ENCODE assay signal across 23 cellular contexts in the genomic region with DNA sequence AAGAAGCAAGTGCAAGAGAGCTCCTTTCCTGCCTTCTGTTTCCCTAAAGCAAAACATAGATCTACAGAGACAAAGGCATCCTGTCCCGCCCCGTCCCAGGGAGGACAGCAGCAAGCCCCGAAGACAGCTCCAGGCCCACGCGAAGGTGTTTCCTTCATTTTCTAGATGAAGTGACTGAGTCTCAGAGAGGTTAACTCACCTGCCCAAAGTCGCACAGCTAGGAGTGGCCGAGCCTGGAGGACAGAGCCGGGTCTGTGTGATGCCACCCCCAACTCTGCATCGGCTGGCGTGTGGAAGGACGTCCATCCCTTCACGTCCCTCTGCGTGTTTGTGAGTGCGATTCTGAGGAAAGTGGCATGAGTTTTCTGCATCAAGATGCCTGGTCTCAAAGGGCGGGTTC.
DNase-seq lines count a peak whose midpoint lies in the region; ATAC-seq, FAIRE-seq and TF ChIP-seq lines count a peak whose summit lies in the region.
"Had no signal": no experiment of that assay in that cellular context is flagged by ENCODE, and none has a peak within 500 bp of the region (broad histone marks: within the 10 kb centered on the region; RNA-seq: fewer than 3 reads in every experiment).

No MANE protein-coding gene starts in this region.

- no peaks in the 10 kb centered on the region; a peak in 1 of 8 replicates for H3K36me3 ChIP-seq in H1 (ENCODE audit: control insufficient read depth in 2 of 4, insufficient read depth in 4 of 4, low read length in 3 of 4)
- peaks cover 0 to 37% (median 0%) of the 10 kb centered on the region in 6 donors for H3K36me3 ChIP-seq in spleen

- POLR2A ChIA-PET in activated naive CD8-positive, alpha-beta T cell treated with anti-CD3 and anti-CD28 coated beads, Interleukin-2, amount 10 ng/mL, durations not matched to agents 7 days and 5 days (lab: Charles Lee), result interaction anchor here (1.0 kb wide), 1 partner anchor 26 kb away, joined by 4 read pairs; no protein-coding TSS in a partner anchor
- POLR2A ChIA-PET in WTC11 (lab: Charles Lee) (interaction anchor here (1.2 kb wide), 1 partner anchor 11 kb away, joined by 3 read pairs; no protein-coding TSS in a partner anchor), H1 (lab: Charles Lee; ENCODE audit: partially characterized antibody) (interaction anchor here (0.6 kb wide), 1 partner anchor 73 kb away, joined by 4 read pairs; no protein-coding TSS in a partner anchor)

- H3K4me2 ChIP-seq in H1 (ENCODE audit: insufficient read depth in 1 of 2, low read depth in 2 of 2, low read length in 2 of 2), result no peak overlapping the region
- H3K4me2 ChIP-seq: GM23338, KMS-11, PC-9 had no signal

- no peak for TF ChIP-seq RAD21 in H1 (IDR thresholded peaks at IDR 0.05 in 1 of 2, conservative IDR thresholded peaks at IDR 0.05 in 1 of 2; ENCODE audit: low read depth in 2 of 2, low read length in 2 of 2)

- H3K23me2 ChIP-seq in H1 (ENCODE audit: low read depth, low read length), result no peaks in the 10 kb centered on the region

- H3K27ac Mint-ChIP-seq in activated naive CD8-positive, alpha-beta T cell treated with anti-CD3 and anti-CD28 coated beads, Interleukin-2, amount 10 ng/mL, durations not matched to agents 7 days and 5 days, result peak overlapping the region; percentile 8
- H3K27ac Mint-ChIP-seq in activated naive CD8-positive, alpha-beta T cell treated with anti-CD3 and anti-CD28 coated beads for 36 hours, result no peak overlapping the region
- peak overlapping the region; percentile 14; the same call in 1 of the 2 replicates for H3K27ac Mint-ChIP-seq in WTC11
- H3K27ac Mint-ChIP-seq: stimulated activated naive CD8-positive, alpha-beta T cell treated with anti-CD3 and anti-CD28 coated beads, Interleukin-15, Interleukin-2, amounts not matched to agents 100 ng/mL and 50 ng/mL, for 24 hours had no signal

- H3K56ac ChIP-seq in H1 (replicated peaks; ENCODE audit: insufficient read length, low read depth, low read length), result no peak overlapping the region

- H3K4me1 Mint-ChIP-seq in activated naive CD8-positive, alpha-beta T cell treated with anti-CD3 and anti-CD28 coated beads, Interleukin-2, amount 10 ng/mL, durations not matched to agents 7 days and 5 days, result peaks cover 9% of the 10 kb centered on the region
- H3K4me1 Mint-ChIP-seq in activated naive CD8-positive, alpha-beta T cell treated with anti-CD3 and anti-CD28 coated beads for 36 hours, result peaks cover 12% of the 10 kb centered on the region
- peaks cover 17% of the 10 kb centered on the region for H3K4me1 Mint-ChIP-seq in WTC11
- H3K4me1 Mint-ChIP-seq: CD14-positive monocyte had no signal

- no peaks in the 10 kb centered on the region for H3K79me2 ChIP-seq in H1 (ENCODE audit: control insufficient read depth in 1 of 2, insufficient read depth in 2 of 2, low read length in 2 of 2)

- no peak for DNase-seq in activated naive CD8-positive, alpha-beta T cell treated with anti-CD3 and anti-CD28 coated beads, Interleukin-2, amount 10 ng/mL, durations not matched to agents 7 days and 5 days
- DNase-seq in activated naive CD8-positive, alpha-beta T cell treated with anti-CD3 and anti-CD28 coated beads for 36 hours, result no peak
- DNase-seq in WTC11 (ENCODE audit: low spot score) (no peak), H1 (ENCODE audit: low read depth in 1 of 2, low spot score in 2 of 2) (no peak), spleen (peak; percentile 53), NCI-H1092 (lab: John Stamatoyannopoulos, UW) (no peak), NCI-H146 (lab: John Stamatoyannopoulos, UW) (no peak)
- DNase-seq: activated effector memory CD4-positive, alpha-beta T cell treated with anti-CD3 and anti-CD28 coated beads, Interleukin-2, amount 50 U/mL, for 16 hours; dermis blood vessel endothelial cell; NCI-H510A treated with DMSO at 0.1 percent for 48 hours; occipital lobe; PC-9; SHP77 had no signal

- H3K79me1 ChIP-seq in H1 (ENCODE audit: low read depth, low read length), result no peaks in the 10 kb centered on the region

- no peak overlapping the region for H3K18ac ChIP-seq in H1 (ENCODE audit: extremely low read depth, low read length)

- TF ChIP-seq CTCF in WTC11 (IDR thresholded peaks at IDR 0.05) (no peak), H1 (IDR thresholded peaks at IDR 0.05; ENCODE audit: control extremely low read depth in 1 of 3, insufficient read depth in 1 of 3, low read depth in 1 of 3, low read length in 3 of 3) (no peak), spleen (IDR thresholded peaks at IDR 0.05 in 8 of 11, conservative IDR thresholded peaks at IDR 0.05 in 3 of 11) (no peak)

- no peak for FAIRE-seq in H1 (lab: Jason Lieb, UNC)
- FAIRE-seq: endothelial cell of umbilical vein, GM12878, keratinocyte had no signal

- H3K9ac ChIP-seq in H1 (replicated peaks in 1 of 4; ENCODE audit: extremely low read depth in 1 of 4, low read depth in 3 of 4, low read length in 3 of 4), result no peak overlapping the region
- H3K9ac ChIP-seq: KMS-11 had no signal

- H3K4me3 Mint-ChIP-seq in activated naive CD8-positive, alpha-beta T cell treated with anti-CD3 and anti-CD28 coated beads, Interleukin-2, amount 10 ng/mL, durations not matched to agents 7 days and 5 days, result no peak overlapping the region
- H3K4me3 Mint-ChIP-seq in activated naive CD8-positive, alpha-beta T cell treated with anti-CD3 and anti-CD28 coated beads for 36 hours, result no peak overlapping the region
- H3K4me3 Mint-ChIP-seq in WTC11, result no peak overlapping the region
- H3K4me3 Mint-ChIP-seq: CD14-positive monocyte; GM23338; stimulated activated naive CD8-positive, alpha-beta T cell treated with anti-CD3 and anti-CD28 coated beads, Interleukin-15, Interleukin-2, amounts not matched to agents 100 ng/mL and 50 ng/mL, for 24 hours had no signal

- H3K4me3 ChIP-seq in H1 (ENCODE audit: extremely low read depth in 1 of 4, insufficient read depth in 2 of 4, low read depth in 3 of 4, low read length in 4 of 4), result no peak overlapping the region
- no peak overlapping the region for H3K4me3 ChIP-seq in spleen
- H3K4me3 ChIP-seq: GM12878, GM23338, lung, PC-9, skin epidermis had no signal

- no peak overlapping the region for H2BK5ac ChIP-seq in H1 (ENCODE audit: low read depth, low read length)

- H2AK5ac ChIP-seq in H1 (ENCODE audit: low read depth, low read length), result 0 out of 2 replicates have a peak overlapping the region, but pooled peaks have one; percentile 65

- 89% methylated on average over 15 of the region's 15 CpGs; no CpG with 5 or more reads in 1 of the 2 experiments for WGBS in H1 (ENCODE audit: extremely low coverage in 1 of 2, insufficient coverage in 1 of 2, insufficient read length in 1 of 2, insufficient replicate concordance in 2 of 2, low coverage in 1 of 2, low lambda C conversion rate in 2 of 2, missing lambda C conversion rate in 1 of 2), 2 experiments
- 86 to 97% (median 92%) methylated on average over 15 of the region's 15 CpGs for whole genome bisulfite sequencing in spleen, 5 donors

- H3K9me3 ChIP-seq in H1 (ENCODE audit: insufficient read depth in 2 of 2, low read depth in 1 of 2, low read length in 1 of 2), result peaks cover 0 to 6% of the 10 kb centered on the region in 2 experiments; a peak in 1 of 4 replicates
- H3K9me3 ChIP-seq in spleen, result peaks cover 6 to 22% (median 20%) of the 10 kb centered on the region in 8 donors

- no peaks in the 10 kb centered on the region for H3K27me3 Mint-ChIP-seq in activated naive CD8-positive, alpha-beta T cell treated with anti-CD3 and anti-CD28 coated beads, Interleukin-2, amount 10 ng/mL, durations not matched to agents 7 days and 5 days
- H3K27me3 Mint-ChIP-seq in activated naive CD8-positive, alpha-beta T cell treated with anti-CD3 and anti-CD28 coated beads for 36 hours, result no peaks in the 10 kb centered on the region
- H3K27me3 Mint-ChIP-seq in WTC11 (ENCODE audit: low read depth), result no peaks in the 10 kb centered on the region; the same call in 1 of the 2 replicates
- H3K27me3 Mint-ChIP-seq: stimulated activated naive CD8-positive, alpha-beta T cell treated with anti-CD3 and anti-CD28 coated beads, Interleukin-15, Interleukin-2, amounts not matched to agents 100 ng/mL and 50 ng/mL, for 24 hours had no signal

- no peak overlapping the region for H4K5ac ChIP-seq in H1 (ENCODE audit: insufficient read length, low read depth, low read length)

- no peak overlapping the region for H3K14ac ChIP-seq in H1 (ENCODE audit: insufficient read length)

- ATAC-seq in activated naive CD8-positive, alpha-beta T cell treated with anti-CD3 and anti-CD28 coated beads, Interleukin-2, amount 10 ng/mL, durations not matched to agents 7 days and 5 days (ENCODE audit: low read depth), result peak; percentile 36
- ATAC-seq in WTC11, result no peak
- ATAC-seq: activated CD4-positive, CD25-positive, alpha-beta regulatory T cell treated with anti-CD3 and anti-CD28 coated beads, Interleukin-2, amount 50 U/mL, for 24 hours; GM12878 had no signal

- no peak overlapping the region for H4K8ac ChIP-seq in H1 (ENCODE audit: extremely low read depth, insufficient read depth, low read length)

- H3K23ac ChIP-seq in H1 (ENCODE audit: insufficient read length), result no peak overlapping the region

- peaks cover 18% of the 10 kb centered on the region for H3K9me3 Mint-ChIP-seq in activated naive CD8-positive, alpha-beta T cell treated with anti-CD3 and anti-CD28 coated beads, Interleukin-2, amount 10 ng/mL, durations not matched to agents 7 days and 5 days
- peaks cover 17% of the 10 kb centered on the region for H3K9me3 Mint-ChIP-seq in activated naive CD8-positive, alpha-beta T cell treated with anti-CD3 and anti-CD28 coated beads for 36 hours
- peaks cover 21% of the 10 kb centered on the region for H3K9me3 Mint-ChIP-seq in WTC11

- peaks cover 0 to 1% of the 10 kb centered on the region in 2 experiments for H4K20me1 ChIP-seq in H1 (replicated peaks in 1 of 2; ENCODE audit: control insufficient read depth in 1 of 2, insufficient read depth in 2 of 2, low read length in 2 of 2)

- H3K27me3 ChIP-seq in H1 (replicated peaks in 1 of 4; ENCODE audit: control insufficient read depth in 3 of 4, extremely low read depth in 1 of 4, insufficient read depth in 3 of 4, low read length in 3 of 4) (no peaks in the 10 kb centered on the region), spleen (replicated peaks in 1 of 7) (no peaks in the 10 kb centered on the region)

- H3K4me1 ChIP-seq in H1 (replicated peaks in 1 of 4; ENCODE audit: control insufficient read depth in 3 of 4, insufficient read depth in 4 of 4, low read length in 3 of 4), result peaks cover 0 to 4% (median 1%) of the 10 kb centered on the region in 4 experiments; a peak in 4 of 7 replicates
- H3K4me1 ChIP-seq in spleen, result no peaks in the 10 kb centered on the region

- H4K91ac ChIP-seq in H1 (replicated peaks; ENCODE audit: insufficient read length, low read length), result no peak overlapping the region

- TF ChIP-seq EP300 in H1 (IDR thresholded peaks at IDR 0.05; ENCODE audit: borderline replicate concordance in 1 of 2, low read depth in 2 of 2, low read length in 2 of 2), result no peak

- no peak overlapping the region for H3K4ac ChIP-seq in H1 (replicated peaks; ENCODE audit: insufficient read length, low read depth, low read length)

- intact Hi-C loops in spleen (cut with DNase I; ENCODE audit: low total_unique reads), result no loop called here

- peaks cover 28% of the 10 kb centered on the region for H3K36me3 Mint-ChIP-seq in activated naive CD8-positive, alpha-beta T cell treated with anti-CD3 and anti-CD28 coated beads, Interleukin-2, amount 10 ng/mL, durations not matched to agents 7 days and 5 days
- H3K36me3 Mint-ChIP-seq in activated naive CD8-positive, alpha-beta T cell treated with anti-CD3 and anti-CD28 coated beads for 36 hours, result peaks cover 39% of the 10 kb centered on the region
- H3K36me3 Mint-ChIP-seq in WTC11, result peaks cover 26% of the 10 kb centered on the region

- TF ChIP-seq POLR2A in H1 (IDR thresholded peaks at IDR 0.05; ENCODE audit: control extremely low read depth in 1 of 2, low read depth in 2 of 2, low read length in 2 of 2) (no peak), spleen (IDR thresholded peaks at IDR 0.05) (no peak)

- H2BK20ac ChIP-seq in H1 (ENCODE audit: low read length), result no peak overlapping the region

- CTCF ChIA-PET in WTC11 (lab: Charles Lee) (interaction anchor here (1.7 kb wide), 1 partner anchor 95 kb away, joined by 9 read pairs; no protein-coding TSS in a partner anchor), H1 (lab: Charles Lee; ENCODE audit: partially characterized antibody) (interaction anchor here (1.0 to 1.9 kb wide), 5 partner anchors 12 to 380 kb away, joined by 3 to 5 read pairs (median 4); no protein-coding TSS in a partner anchor)

- H2AFZ ChIP-seq in H1 (ENCODE audit: low read length), result no peak overlapping the region
- H2AFZ ChIP-seq: GM23338, PC-9 had no signal

- H2BK15ac ChIP-seq in H1 (ENCODE audit: low read length), result peak overlapping the region; percentile 65; the same call in 1 of the 2 replicates

- H2BK12ac ChIP-seq in H1 (ENCODE audit: low read depth, low read length), result no peak overlapping the region

- H3K27ac ChIP-seq in H1 (ENCODE audit: low read depth, low read length) (no peak overlapping the region), spleen (no peak overlapping the region)
- H3K27ac ChIP-seq: KMS-11, PC-9, skin epidermis had no signal

- H2BK120ac ChIP-seq in H1 (replicated peaks; ENCODE audit: low read depth, low read length), result no peak overlapping the region
